8 cellular contexts compared by ENCODE assay signal in the genomic region with DNA sequence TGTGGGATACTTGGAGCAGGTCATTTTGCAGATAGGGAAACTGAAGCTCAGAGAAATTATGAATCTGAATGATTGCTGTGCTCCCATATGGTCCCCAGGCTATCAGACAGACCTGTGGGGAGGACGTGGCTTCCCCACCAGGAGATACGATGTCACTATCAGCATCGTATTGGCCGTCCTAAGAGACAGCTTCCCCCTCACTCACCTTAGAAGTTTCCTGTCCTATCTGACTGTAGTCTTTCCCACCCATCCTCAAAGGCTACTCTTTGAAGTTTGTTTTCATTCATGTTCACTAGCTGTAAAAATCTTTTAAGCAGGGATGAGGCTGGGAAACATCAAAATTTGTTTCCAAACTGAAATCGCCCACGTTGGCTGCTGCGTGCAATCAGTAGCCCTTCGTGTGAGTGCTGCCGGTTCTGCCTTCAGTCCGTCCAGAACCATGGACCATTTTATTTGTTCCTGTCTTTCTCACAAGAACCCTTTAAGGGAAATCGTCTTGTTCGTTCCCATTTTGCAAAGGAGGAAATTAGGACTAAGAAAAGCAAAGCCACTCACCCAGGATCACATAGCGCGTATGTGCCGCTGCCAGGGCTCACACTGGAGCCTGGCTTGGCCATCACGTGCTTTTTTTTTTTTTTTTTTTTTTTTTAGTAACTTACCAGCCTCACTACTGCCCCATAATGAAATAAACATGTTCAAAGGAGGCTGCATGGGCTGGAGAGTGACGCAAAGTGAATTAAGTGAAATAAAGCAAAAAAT. TPM values are rescaled to one million over a fixed set of nuclear protein-coding genes. Genes with fewer than 3 reads are reported as not detected.
A peak's percentile ranks its signal among the peaks of the same experiment; 100 is the strongest.
DNase-seq lines count a peak whose midpoint lies in the region; ATAC-seq, FAIRE-seq and TF ChIP-seq lines count a peak whose summit lies in the region.

No MANE protein-coding gene starts in this region.

- H3K9me3 ChIP-seq in AG04450 (ENCODE audit: control insufficient read depth, insufficient read depth, low read length) = no peaks in the 10 kb centered on the region
- no peaks in the 10 kb centered on the region for H3K9me3 ChIP-seq in right atrium auricular region
- no peaks in the 10 kb centered on the region for H3K9me3 ChIP-seq in sigmoid colon

- peaks cover 0 to 50% of the 10 kb centered on the region in 2 donors for H3K4me1 ChIP-seq in right atrium auricular region
- H3K4me1 ChIP-seq in sigmoid colon = peaks cover 0 to 50% (median 38%) of the 10 kb centered on the region in 4 donors

- intact Hi-C loops in sigmoid colon (cut with DNase I) = no loop called here

- no peak for FAIRE-seq in GM19239 (lab: Jason Lieb, UNC)

- POLR2A ChIA-PET in AG04450 (lab: Yijun Ruan, JAX) = interaction anchor here (1.2 kb wide), 1 partner anchor 45 kb away, joined by 4 read pairs; no protein-coding TSS in a partner anchor
- POLR2A ChIA-PET in GM10248 (lab: Yijun Ruan, JAX) = no interaction called here

- H3K9me3 Mint-ChIP-seq in activated naive CD4-positive, alpha-beta T cell treated with anti-CD3 and anti-CD28 coated beads, Interleukin-2, amount 50 U/mL, for 72 hours = no peaks in the 10 kb centered on the region

- TF ChIP-seq CTCF in AG04450 (IDR thresholded peaks at IDR 0.05; ENCODE audit: low read depth, low read length) (peak; percentile 19; the same call in 1 of the 2 replicates), HFF-Myc (IDR thresholded peaks at IDR 0.05; ENCODE audit: low read depth, low read length, missing control alignments) (no peak), right atrium auricular region (IDR thresholded peaks at IDR 0.05) (no peak), sigmoid colon (IDR thresholded peaks at IDR 0.05) (no peak), GM10248 (IDR thresholded peaks at IDR 0.05; ENCODE audit: control extremely low read depth, extremely low read depth, low read depth, missing control alignments) (no peak)

- no peaks in the 10 kb centered on the region for H3K36me3 ChIP-seq in right atrium auricular region
- H3K36me3 ChIP-seq in sigmoid colon = no peaks in the 10 kb centered on the region

- 33% methylated on average over 17 of the region's 17 CpGs for WGBS in sigmoid colon, 2 donors

- H3K36me3 Mint-ChIP-seq in activated naive CD4-positive, alpha-beta T cell treated with anti-CD3 and anti-CD28 coated beads, Interleukin-2, amount 50 U/mL, for 72 hours = peaks cover 6 to 9% of the 10 kb centered on the region in 2 donors

- H3K27ac Mint-ChIP-seq in activated naive CD4-positive, alpha-beta T cell treated with anti-CD3 and anti-CD28 coated beads, Interleukin-2, amount 50 U/mL, for 72 hours = peak overlapping the region in 1 of 2 donors; percentile 79

- TF ChIP-seq EP300 in sigmoid colon (IDR thresholded peaks at IDR 0.05) = no peak

- no peak for TF ChIP-seq POLR2A in sigmoid colon (IDR thresholded peaks at IDR 0.05)

- peak; percentile 31 to 40 for ATAC-seq in activated naive CD4-positive, alpha-beta T cell treated with anti-CD3 and anti-CD28 coated beads, Interleukin-2, amount 50 U/mL, for 72 hours

- H3K27ac ChIP-seq in AG04450 (ENCODE audit: low read depth, low read length) (peak overlapping the region; percentile 68), right atrium auricular region (peak overlapping the region; percentile 88 to 91), sigmoid colon (peak overlapping the region; percentile 85 to 91 (median 86))

- H3K27me3 ChIP-seq in AG04450 (ENCODE audit: control insufficient read depth, insufficient read depth, low read length) (no peaks in the 10 kb centered on the region), right atrium auricular region (no peaks in the 10 kb centered on the region), sigmoid colon (no peaks in the 10 kb centered on the region)

- DNase-seq in AG04450 (ENCODE audit: low read depth, low spot score) (no peak), HFF-Myc (ENCODE audit: extremely low read depth, low read depth) (no peak), right atrium auricular region (ENCODE audit: low spot score) (no peak), sigmoid colon (no peak), GM10248 (ENCODE audit: extremely low spot score) (no peak), GM19239 (ENCODE audit: insufficient read length, low spot score) (no peak), activated gamma-delta T cell (lab: John Stamatoyannopoulos, UW) (no peak)
- no peak for DNase-seq in activated naive CD4-positive, alpha-beta T cell treated with anti-CD3 and anti-CD28 coated beads, Interleukin-2, amount 50 U/mL, for 72 hours (ENCODE audit: low spot score in 2 of 2)

- CTCF ChIA-PET in AG04450 (lab: Charles Lee) (interaction anchor here (0.5 to 1.2 kb wide), 5 partner anchors 29 to 212 kb away, joined by 3 to 6 read pairs (median 4); a partner anchor contains a TSS), GM10248 (lab: Yijun Ruan, JAX) (interaction anchor here (0.7 to 1.4 kb wide), 4 partner anchors 9 to 30 kb away, joined by 3 to 5 read pairs (median 4); no protein-coding TSS in a partner anchor)

- H3K4me3 ChIP-seq in AG04450 (ENCODE audit: low read depth, low read length) = peak overlapping the region; percentile 69
- peak overlapping the region; percentile 45 for H3K4me3 ChIP-seq in HFF-Myc (replicated peaks; ENCODE audit: low read depth, low read length)
- peak overlapping the region in 1 of 2 donors; percentile 32 for H3K4me3 ChIP-seq in right atrium auricular region
- peak overlapping the region in 3 of 4 donors; percentile 22 to 72 (median 72) for H3K4me3 ChIP-seq in sigmoid colon

RNA-seq across cellular contexts. Expression of a gene that starts 1.0 kb away (rescaled TPM):
- polyA plus RNA-seq in AG04450 (2011; rRNA removed) (12.9 and 17.3 TPM in 2 replicates), sigmoid colon (10 to 100 TPM in 1 of 3 donors, 1 to 10 TPM in 2; 4.8 to 23.2 (median 9.9) TPM)
- 32.7 and 39.1 TPM in 2 replicates for polyA minus RNA-seq in AG04450 (2011; rRNA and poly(A)+ RNA removed)
- 10 to 100 TPM; 28.9 to 66.8 TPM for total RNA-seq in activated naive CD4-positive, alpha-beta T cell treated with anti-CD3 and anti-CD28 coated beads, Interleukin-2, amount 50 U/mL, for 72 hours
- total RNA-seq in right atrium auricular region (10 to 100 TPM in 1 of 2 donors, 1 to 10 TPM in 1; 9.5 to 10.8 TPM), sigmoid colon (10 to 100 TPM; 16.1 to 31.7 (median 18.5) TPM)

RNA-seq across cellular contexts. Expression of a gene that starts 44.5 kb away (rescaled TPM):
- polyA plus RNA-seq in AG04450 (2011; rRNA removed) = 13.6 and 19.0 TPM in 2 replicates
- 6.6 and 10.8 TPM in 2 replicates for polyA minus RNA-seq in AG04450 (2011; rRNA and poly(A)+ RNA removed)
- 10 to 100 TPM; 23.0 to 23.2 TPM for total RNA-seq in activated naive CD4-positive, alpha-beta T cell treated with anti-CD3 and anti-CD28 coated beads, Interleukin-2, amount 50 U/mL, for 72 hours
- total RNA-seq in right atrium auricular region = 1 to 10 TPM; 6.8 to 8.3 TPM
- 10 to 100 TPM in 2 of 4 donors, 1 to 10 TPM in 2; 5.4 to 12.2 (median 9.0) TPM for total RNA-seq in sigmoid colon
- polyA plus RNA-seq in sigmoid colon = 10 to 100 TPM in 1 of 3 donors, 1 to 10 TPM in 2; 5.3 to 24.9 (median 9.6) TPM
